Comparison of ENCODE assay signal across 11 cellular contexts in genomic region chr15:80436511-80437307, GRCh38. TPM values are rescaled to one million over a fixed set of nuclear protein-coding genes. Genes with fewer than 3 reads are reported as not detected.
A peak's percentile ranks its signal among the peaks of the same experiment; 100 is the strongest.
DNase-seq lines count a peak whose midpoint lies in the region; ATAC-seq and TF ChIP-seq lines count a peak whose summit lies in the region.
"Had no signal": no experiment of that assay in that cellular context is flagged by ENCODE, and none has a peak within 500 bp of the region (broad histone marks: within the 10 kb centered on the region; RNA-seq: fewer than 3 reads in every experiment).

No MANE protein-coding gene starts in this region.

- H3K4me3 Mint-ChIP-seq in activated T-helper 17 cell treated with anti-CD3 and anti-CD28 coated beads, Interleukin-2, amount 50 U/mL, for 72 hours = no peak overlapping the region
- H3K4me3 Mint-ChIP-seq in CD8-positive, alpha-beta T cell = no peak overlapping the region

- H3K4me1 ChIP-seq in BLaER1 treated with 17β-estradiol and CSF1 and Interleukin-3, amounts not matched to agents 10 nM and 100 nM = peaks cover 5 to 23% (median 11%) of the 10 kb centered on the region in 10 experiments; a peak in 19 of 20 replicates
- peaks cover 16 to 27% of the 10 kb centered on the region in 2 experiments for H3K4me1 ChIP-seq in HCT116 (ENCODE audit: control insufficient read depth in 1 of 2, insufficient read depth in 2 of 2, low read length in 2 of 2)
- peaks cover 0 to 9% of the 10 kb centered on the region in 2 donors for H3K4me1 ChIP-seq in left lung
- H3K4me1 ChIP-seq in CD8-positive, alpha-beta T cell (ENCODE audit: insufficient read depth, low read length) = no peaks in the 10 kb centered on the region
- H3K4me1 ChIP-seq in heart right ventricle = no peaks in the 10 kb centered on the region
- H3K4me1 ChIP-seq in gastroesophageal sphincter = no peaks in the 10 kb centered on the region

- POLR2A ChIA-PET in HCT116 (lab: Charles Lee) = no interaction called here
- POLR2A ChIA-PET in CD8-positive, alpha-beta T cell (lab: Charles Lee) = no interaction called here

- H3K36me3 ChIP-seq in BLaER1 treated with 17β-estradiol and CSF1 and Interleukin-3, amounts not matched to agents 10 nM and 100 nM = no peaks in the 10 kb centered on the region
- no peaks in the 10 kb centered on the region for H3K36me3 ChIP-seq in HCT116 (ENCODE audit: control insufficient read depth in 1 of 2, insufficient read depth in 2 of 2, low read length in 2 of 2)
- H3K36me3 ChIP-seq in left lung = no peaks in the 10 kb centered on the region
- H3K36me3 ChIP-seq in CD8-positive, alpha-beta T cell (ENCODE audit: insufficient read depth, low read length) = no peaks in the 10 kb centered on the region
- H3K36me3 ChIP-seq in heart right ventricle = no peaks in the 10 kb centered on the region
- no peaks in the 10 kb centered on the region for H3K36me3 ChIP-seq in gastroesophageal sphincter

- H3K27ac ChIP-seq in BLaER1 treated with 17β-estradiol and CSF1 and Interleukin-3, amounts not matched to agents 10 nM and 100 nM = no peak overlapping the region
- H3K27ac ChIP-seq in HCT116 (ENCODE audit: low read depth, low read length) (peak overlapping the region; percentile 59), left lung (no peak overlapping the region), heart right ventricle (no peak overlapping the region), gastroesophageal sphincter (no peak overlapping the region)
- no peak overlapping the region for H3K27ac ChIP-seq in CD8-positive, alpha-beta T cell (ENCODE audit: low read depth, low read length)
- H3K27ac ChIP-seq: KMS-11 had no signal

- peak overlapping the region in 10 of 11 experiments; percentile 15 to 52 (median 38); a peak in 17 of 22 replicates for H3K4me2 ChIP-seq in BLaER1 treated with 17β-estradiol and CSF1 and Interleukin-3, amounts not matched to agents 10 nM and 100 nM
- peak overlapping the region; percentile 70 for H3K4me2 ChIP-seq in HCT116 (ENCODE audit: low read length)
- H3K4me2 ChIP-seq: KMS-11 had no signal

- no peak overlapping the region for H3K4me3 ChIP-seq in BLaER1 treated with 17β-estradiol and CSF1 and Interleukin-3, amounts not matched to agents 10 nM and 100 nM
- H3K4me3 ChIP-seq in HCT116 (replicated peaks in 1 of 2; ENCODE audit: low read depth in 1 of 2, low read length in 2 of 2) (peak overlapping the region; percentile 10 to 46; a peak in 3 of 4 replicates), left lung (no peak overlapping the region), heart right ventricle (no peak overlapping the region), gastroesophageal sphincter (no peak overlapping the region)
- H3K4me3 ChIP-seq in CD8-positive, alpha-beta T cell (ENCODE audit: low read depth, low read length) = no peak overlapping the region

- H3K9me2 ChIP-seq in HCT116 (ENCODE audit: insufficient read depth) = no peaks in the 10 kb centered on the region

- H3K27ac Mint-ChIP-seq in activated T-helper 17 cell treated with anti-CD3 and anti-CD28 coated beads, Interleukin-2, amount 50 U/mL, for 72 hours = no peak overlapping the region
- no peak overlapping the region for H3K27ac Mint-ChIP-seq in CD8-positive, alpha-beta T cell

- CTCF ChIA-PET in HCT116 (lab: Charles Lee) = interaction anchor here (1.3 kb wide), 1 partner anchor 18 kb away, joined by 3 read pairs; no protein-coding TSS in a partner anchor
- CTCF ChIA-PET in CD8-positive, alpha-beta T cell (lab: Charles Lee) = interaction anchor here (1.1 kb wide), 1 partner anchor 19 kb away, joined by 3 read pairs; no protein-coding TSS in a partner anchor

- no peaks in the 10 kb centered on the region for H4K20me1 ChIP-seq in BLaER1 treated with 17β-estradiol and CSF1 and Interleukin-3, amounts not matched to agents 10 nM and 100 nM
- H4K20me1 ChIP-seq in HCT116 (ENCODE audit: insufficient read depth) = no peaks in the 10 kb centered on the region

- TF ChIP-seq CTCF in HCT116 (IDR thresholded peaks at IDR 0.05 in 2 of 3, conservative IDR thresholded peaks at IDR 0.05 in 1 of 3; ENCODE audit: borderline replicate concordance in 1 of 3, insufficient read depth in 1 of 3, low read depth in 2 of 3, low read length in 2 of 3) (no peak), left lung (IDR thresholded peaks at IDR 0.05) (no peak), heart right ventricle (IDR thresholded peaks at IDR 0.05) (no peak), gastroesophageal sphincter (IDR thresholded peaks at IDR 0.05) (no peak)
- no peak for TF ChIP-seq CTCF in CD8-positive, alpha-beta T cell (IDR thresholded peaks at IDR 0.05)

- DNase-seq in HCT116 (ENCODE audit: low read depth, low spot score) (peak; percentile 70), left lung (no peak), NCI-H82 treated with DMSO at 0.1 percent for 48 hours (lab: John Stamatoyannopoulos, UW; ENCODE audit: unreplicated experiment) (no peak), heart right ventricle (no peak)
- DNase-seq in CD8-positive, alpha-beta T cell = no peak
- DNase-seq: activated gamma-delta T cell treated with Interleukin-2 at 50 U/mL for 16 hours, NCI-H524 had no signal

- no peak for TF ChIP-seq POLR2A in HCT116 (IDR thresholded peaks at IDR 0.05; ENCODE audit: borderline replicate concordance, extremely low read depth, insufficient read depth, insufficient read length)
- TF ChIP-seq POLR2A in gastroesophageal sphincter (IDR thresholded peaks at IDR 0.05) = no peak

- peak; percentile 91 for ATAC-seq in HCT116
- peak; percentile 85 for ATAC-seq in activated T-helper 17 cell treated with anti-CD3 and anti-CD28 coated beads, Interleukin-2, amount 50 U/mL, for 72 hours (replicated peaks)
- peak; percentile 71 for ATAC-seq in left lung
- ATAC-seq in CD8-positive, alpha-beta T cell = no peak
- ATAC-seq in heart right ventricle = no peak
- no peak for ATAC-seq in gastroesophageal sphincter

- no peaks in the 10 kb centered on the region for H3K9me3 Mint-ChIP-seq in activated T-helper 17 cell treated with anti-CD3 and anti-CD28 coated beads, Interleukin-2, amount 50 U/mL, for 72 hours
- H3K9me3 Mint-ChIP-seq in CD8-positive, alpha-beta T cell = no peaks in the 10 kb centered on the region

- no peak for TF ChIP-seq RAD21 in HCT116 (IDR thresholded peaks at IDR 0.05; ENCODE audit: low read depth)

- RAD21 ChIA-PET in HCT116 (lab: Charles Lee; ENCODE audit: low non-redundant PET in 1 of 2, low total read pairs in 2 of 2, uncharacterized antibody in 2 of 2, unreplicated experiment in 2 of 2) = no interaction called here

- no peaks in the 10 kb centered on the region for H3K36me3 Mint-ChIP-seq in activated T-helper 17 cell treated with anti-CD3 and anti-CD28 coated beads, Interleukin-2, amount 50 U/mL, for 72 hours (ENCODE audit: low read depth)
- no peaks in the 10 kb centered on the region for H3K36me3 Mint-ChIP-seq in CD8-positive, alpha-beta T cell

- BruUV-seq in HCT116 (replicated peaks; lab: Mats Ljungman, UMichigan) = TSS peak; percentile 97

- no peak for TF ChIP-seq EP300 in gastroesophageal sphincter (IDR thresholded peaks at IDR 0.05)

- no peaks in the 10 kb centered on the region for H3K79me2 ChIP-seq in HCT116 (ENCODE audit: insufficient read depth, low read length)

- intact Hi-C loops in HCT116 (cut with micrococcal nuclease) (loop anchor here (1.0 to 5.0 kb wide), 2 partner anchors 13 to 341 kb away; partner anchors contain the start of gene CEMIP), left lung (cut with DNase I) (no loop called here), heart right ventricle (cut with DNase I) (no loop called here)
- intact Hi-C loops in CD8-positive, alpha-beta T cell (cut with DNase I, micrococcal nuclease) = no loop called here

- no peaks in the 10 kb centered on the region for H3K9me3 ChIP-seq in BLaER1 treated with 17β-estradiol and CSF1 and Interleukin-3, amounts not matched to agents 10 nM and 100 nM (replicated peaks in 1 of 11)
- H3K9me3 ChIP-seq in HCT116 (ENCODE audit: control insufficient read depth in 1 of 2, insufficient read depth in 1 of 2, low read depth in 1 of 2, low read length in 2 of 2) (no peaks in the 10 kb centered on the region), left lung (no peaks in the 10 kb centered on the region), heart right ventricle (no peaks in the 10 kb centered on the region), gastroesophageal sphincter (no peaks in the 10 kb centered on the region)
- H3K9me3 ChIP-seq in CD8-positive, alpha-beta T cell (ENCODE audit: low read length) = no peaks in the 10 kb centered on the region

- H3K4me1 Mint-ChIP-seq in activated T-helper 17 cell treated with anti-CD3 and anti-CD28 coated beads, Interleukin-2, amount 50 U/mL, for 72 hours = no peaks in the 10 kb centered on the region
- no peaks in the 10 kb centered on the region for H3K4me1 Mint-ChIP-seq in CD8-positive, alpha-beta T cell (ENCODE audit: low read depth)

- no peak overlapping the region for H3K9ac ChIP-seq in BLaER1 treated with 17β-estradiol and CSF1 and Interleukin-3, amounts not matched to agents 10 nM and 100 nM
- peak overlapping the region; percentile 44 for H3K9ac ChIP-seq in HCT116 (ENCODE audit: low read length)
- H3K9ac ChIP-seq: KMS-11 had no signal

- peak overlapping the region; percentile 49 for H2AFZ ChIP-seq in HCT116 (ENCODE audit: low read depth, low read length, poor library complexity, severe bottlenecking)

- H3K27me3 ChIP-seq in BLaER1 treated with 17β-estradiol and CSF1 and Interleukin-3, amounts not matched to agents 10 nM and 100 nM = no peaks in the 10 kb centered on the region
- no peaks in the 10 kb centered on the region for H3K27me3 ChIP-seq in HCT116 (ENCODE audit: insufficient read depth, low read length)
- peaks cover 0 to 3% of the 10 kb centered on the region in 2 donors for H3K27me3 ChIP-seq in left lung
- no peaks in the 10 kb centered on the region for H3K27me3 ChIP-seq in CD8-positive, alpha-beta T cell (ENCODE audit: insufficient read depth, low read length)
- peaks cover 0 to 16% (median 4%) of the 10 kb centered on the region in 7 donors for H3K27me3 ChIP-seq in heart right ventricle
- H3K27me3 ChIP-seq in gastroesophageal sphincter = no peaks in the 10 kb centered on the region

- 85 to 88% methylated on average over 13 of the region's 13 CpGs for WGBS in heart right ventricle, 2 donors
- 84 to 95% methylated on average over 4 to 10 of the region's 13 CpGs for WGBS in gastroesophageal sphincter (ENCODE audit: low coverage in 1 of 2), 2 donors

- H3K27me3 Mint-ChIP-seq in activated T-helper 17 cell treated with anti-CD3 and anti-CD28 coated beads, Interleukin-2, amount 50 U/mL, for 72 hours = peaks cover 27% of the 10 kb centered on the region
- H3K27me3 Mint-ChIP-seq in CD8-positive, alpha-beta T cell (ENCODE audit: low read depth) = peaks cover 14% of the 10 kb centered on the region

TF ChIP-seq in HCT116, 20 proteins besides CTCF, POLR2A, EP300 and RAD21 (continues in another document):
- TF ChIP-seq JUND (IDR thresholded peaks at IDR 0.05) = peak; percentile 87
- TF ChIP-seq ZFX (IDR thresholded peaks at IDR 0.05) = peak; percentile 22; the same call in 1 of the 2 replicates
- TF ChIP-seq EZH2phosphoT487 (IDR thresholded peaks at IDR 0.05; ENCODE audit: borderline replicate concordance) = no peak

RNA-seq across cellular contexts. Expression of gene ARNT2, which starts 32.5 kb away (rescaled TPM):
- total RNA-seq in HCT116 (2021; ENCODE audit: unreplicated experiment) (3.0 TPM), left lung (1 to 10 TPM; 9.7 to 9.9 TPM), heart right ventricle (1 to 10 TPM; 1.7 to 6.7 (median 4.5) TPM), gastroesophageal sphincter (10 to 100 TPM in 2 of 4 donors, 1 to 10 TPM in 2; 6.7 to 11.6 (median 9.4) TPM)
- 2.1 and 2.6 TPM in 2 replicates for polyA plus RNA-seq in HCT116 (2012)
- under 1 TPM; 0.09 to 0.21 TPM for total RNA-seq in activated T-helper 17 cell treated with anti-CD3 and anti-CD28 coated beads, Interleukin-2, amount 50 U/mL, for 72 hours
- not detected for total RNA-seq in CD8-positive, alpha-beta T cell
- polyA plus RNA-seq in heart right ventricle = under 1 TPM; 0.71 to 0.80 TPM

Comparison
In these comparisons a context has a peak if more than half of its experiments do, and no peak if none do; other contexts are left out.
1. H3K4me3 ChIP-seq: peak in HCT116 (2 of 2); none in BLaER1 treated with 17β-estradiol and CSF1 and Interleukin-3, amounts not matched to agents 10 nM and 100 nM (0 of 10), left lung (0 of 2), CD8-positive, alpha-beta T cell (single experiment), heart right ventricle (0 of 10) and gastroesophageal sphincter (0 of 2).
2. ATAC-seq: peak in HCT116 (single experiment), activated T-helper 17 cell treated with anti-CD3 and anti-CD28 coated beads, Interleukin-2, amount 50 U/mL, for 72 hours (single experiment) and left lung (single experiment); none in CD8-positive, alpha-beta T cell (single experiment), heart right ventricle (0 of 8) and gastroesophageal sphincter (single experiment).